Comparison of ENCODE assay signal across 16 cellular contexts in the genomic region with DNA sequence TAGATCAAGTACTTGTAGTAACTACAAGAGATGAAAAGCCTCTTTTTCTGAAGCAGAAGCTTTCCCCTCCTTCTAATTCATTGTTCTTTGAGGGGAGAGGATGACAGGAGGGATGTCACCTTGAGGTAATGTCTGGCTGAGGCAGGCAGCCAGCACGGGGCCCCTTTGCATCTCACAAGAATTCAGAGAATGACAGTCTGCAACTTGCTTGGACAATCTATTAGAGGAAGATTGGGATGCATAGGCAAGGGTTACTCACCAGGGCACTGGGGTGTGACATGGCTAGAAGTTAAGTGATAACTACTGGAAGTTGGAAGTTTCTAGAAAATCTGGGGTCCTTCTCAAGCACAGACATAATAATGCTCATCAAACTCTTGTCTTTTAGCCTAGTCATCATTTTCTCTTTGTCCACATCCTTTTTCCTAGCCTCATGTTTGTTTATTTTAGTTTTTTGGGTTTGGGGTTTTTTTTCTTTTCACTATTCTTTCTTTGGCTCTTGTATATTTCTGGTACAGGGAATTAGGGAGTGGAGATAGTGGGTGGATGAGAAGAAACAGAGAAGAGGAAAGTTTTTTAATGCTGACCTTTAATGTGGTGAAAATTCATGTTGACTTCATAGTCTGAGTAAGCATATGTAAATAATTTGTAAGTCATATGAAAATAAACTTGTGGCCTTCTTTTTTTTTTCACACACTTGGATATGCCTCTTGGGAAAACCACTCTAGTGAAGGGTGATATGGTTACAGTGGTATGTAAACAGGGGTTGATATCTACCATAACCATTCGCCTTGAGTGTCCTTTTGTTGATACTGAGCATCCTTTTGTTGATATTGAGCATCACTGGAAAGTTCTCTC. TPM values are rescaled to one million over a fixed set of nuclear protein-coding genes. Genes with fewer than 3 reads are reported as not detected.
A peak's percentile ranks its signal among the peaks of the same experiment; 100 is the strongest.
DNase-seq lines count a peak whose midpoint lies in the region; ATAC-seq and TF ChIP-seq lines count a peak whose summit lies in the region.
"Had no signal": no experiment of that assay in that cellular context is flagged by ENCODE, and none has a peak within 500 bp of the region (broad histone marks: within the 10 kb centered on the region; RNA-seq: fewer than 3 reads in every experiment).

No MANE protein-coding gene starts in this region.

- H3K27ac ChIP-seq in Panc1 (ENCODE audit: low read length) (no peak overlapping the region), fibroblast of lung (ENCODE audit: insufficient read depth, low read length) (no peak overlapping the region)
- H3K27ac ChIP-seq in naive thymus-derived CD4-positive, alpha-beta T cell (ENCODE audit: low read depth, low read length) = no peak overlapping the region
- H3K27ac ChIP-seq: foreskin keratinocyte, KMS-11, neutrophil had no signal

- BruUV-seq in Panc1 (replicated peaks; lab: Mats Ljungman, UMichigan) = no TSS peak

- H3K79me2 ChIP-seq in fibroblast of lung (ENCODE audit: control insufficient read depth, insufficient read depth, low read length) = no peaks in the 10 kb centered on the region

- peaks cover 7% of the 10 kb centered on the region for H3K36me3 Mint-ChIP-seq in T-helper 17 cell (ENCODE audit: low read depth)
- H3K36me3 Mint-ChIP-seq in naive thymus-derived CD4-positive, alpha-beta T cell = peaks cover 6 to 57% (median 16%) of the 10 kb centered on the region in 5 donors

- H3K27me3 Mint-ChIP-seq in T-helper 17 cell = no peaks in the 10 kb centered on the region
- no peaks in the 10 kb centered on the region for H3K27me3 Mint-ChIP-seq in naive thymus-derived CD4-positive, alpha-beta T cell
- H3K27me3 Mint-ChIP-seq: stimulated activated naive CD8-positive, alpha-beta T cell treated with anti-CD3 and anti-CD28 coated beads, Interleukin-15, Interleukin-2, amounts not matched to agents 100 ng/mL and 50 ng/mL, for 24 hours had no signal

- H3K9me3 ChIP-seq in Panc1 (ENCODE audit: control insufficient read depth, insufficient read depth, low read depth, low read length) (no peaks in the 10 kb centered on the region), fibroblast of lung (ENCODE audit: control insufficient read depth, insufficient read depth, low read depth, low read length) (no peaks in the 10 kb centered on the region), T-helper 17 cell (ENCODE audit: control insufficient read depth, low read length, poor library complexity, severe bottlenecking) (no peaks in the 10 kb centered on the region)
- H3K9me3 ChIP-seq in naive thymus-derived CD4-positive, alpha-beta T cell (ENCODE audit: control insufficient read depth in 2 of 3, low read length in 3 of 3) = no peaks in the 10 kb centered on the region
- H3K9me3 ChIP-seq: left lung, neutrophil had no signal

- H3K27ac Mint-ChIP-seq in T-helper 17 cell = no peak overlapping the region
- H3K27ac Mint-ChIP-seq in naive thymus-derived CD4-positive, alpha-beta T cell = no peak overlapping the region
- H3K27ac Mint-ChIP-seq: stimulated activated naive CD8-positive, alpha-beta T cell treated with anti-CD3 and anti-CD28 coated beads, Interleukin-15, Interleukin-2, amounts not matched to agents 100 ng/mL and 50 ng/mL, for 24 hours had no signal

- H4K20me1 ChIP-seq in fibroblast of lung (ENCODE audit: control insufficient read depth, extremely low read depth, insufficient read depth, low read length) = no peaks in the 10 kb centered on the region

- H3K4me1 ChIP-seq in Panc1 (ENCODE audit: control insufficient read depth, insufficient read depth, low read length) (peaks cover 15% of the 10 kb centered on the region), fibroblast of lung (ENCODE audit: control insufficient read depth, extremely low read depth, insufficient read depth, low read length) (peaks cover 12% of the 10 kb centered on the region)
- no peaks in the 10 kb centered on the region for H3K4me1 ChIP-seq in naive thymus-derived CD4-positive, alpha-beta T cell (ENCODE audit: control insufficient read depth in 2 of 2, insufficient read depth in 2 of 2, low read length in 2 of 2)

- no peak for TF ChIP-seq CTCF in Panc1 (IDR thresholded peaks at IDR 0.05)
- TF ChIP-seq CTCF in fibroblast of lung (conservative IDR thresholded peaks at IDR 0.05 in 1 of 2, IDR thresholded peaks at IDR 0.05 in 1 of 2; ENCODE audit: low read depth in 1 of 2, low read length in 2 of 2) = no peak

- no peak for ATAC-seq in Panc1
- no peak for ATAC-seq in T-helper 17 cell
- ATAC-seq in naive thymus-derived CD4-positive, alpha-beta T cell = no peak
- ATAC-seq: foreskin keratinocyte, left lung had no signal

- no peak overlapping the region for H2AFZ ChIP-seq in fibroblast of lung (ENCODE audit: low read length)

- no peaks in the 10 kb centered on the region; the same call in 1 of the 2 replicates for H3K36me3 ChIP-seq in Panc1 (ENCODE audit: control insufficient read depth, insufficient read depth, low read length)
- peaks cover 2% of the 10 kb centered on the region for H3K36me3 ChIP-seq in fibroblast of lung (ENCODE audit: control insufficient read depth, insufficient read depth, low read length)
- H3K36me3 ChIP-seq in naive thymus-derived CD4-positive, alpha-beta T cell (ENCODE audit: control insufficient read depth in 2 of 3, insufficient read depth in 3 of 3, low read length in 3 of 3) = peaks cover 0 to 14% (median 0%) of the 10 kb centered on the region in 3 experiments

- in situ Hi-C loops in Panc1 (cut with HindIII; ENCODE audit: low pct_unique_long_range_greater_than_20kb, low sequenced_read_pairs) = no loop called here

- H3K9me3 Mint-ChIP-seq in naive thymus-derived CD4-positive, alpha-beta T cell = no peaks in the 10 kb centered on the region
- H3K9me3 Mint-ChIP-seq: stimulated activated naive CD8-positive, alpha-beta T cell treated with anti-CD3 and anti-CD28 coated beads, Interleukin-15, Interleukin-2, amounts not matched to agents 100 ng/mL and 50 ng/mL, for 24 hours had no signal

- DNase-seq in Daoy (ENCODE audit: low read depth) (peak; percentile 76), Panc1 (ENCODE audit: low read depth, low spot score) (peak; percentile 13), fibroblast of lung (ENCODE audit: low read depth in 2 of 2) (peak; percentile 82 to 88), renal cortical epithelial cell (ENCODE audit: low read depth) (peak; percentile 50), T-helper 17 cell (no peak), posterior vena cava (ENCODE audit: low spot score) (no peak)
- DNase-seq in naive thymus-derived CD4-positive, alpha-beta T cell = no peak
- DNase-seq in stimulated activated CD4-positive, alpha-beta T cell treated with anti-CD3 and anti-CD28 coated beads, Interleukin-1b, Interleukin-23, amount 100 ng/mL, for 48 hours = no peak
- DNase-seq: central memory CD4-positive, alpha-beta T cell; foreskin keratinocyte; left lung; NCI-H2029 treated with DMSO at 0.1 percent for 48 hours; T-helper 1 cell had no signal

- H3K4me3 Mint-ChIP-seq in T-helper 17 cell = no peak overlapping the region
- H3K4me3 Mint-ChIP-seq in naive thymus-derived CD4-positive, alpha-beta T cell = no peak overlapping the region
- H3K4me3 Mint-ChIP-seq: stimulated activated naive CD8-positive, alpha-beta T cell treated with anti-CD3 and anti-CD28 coated beads, Interleukin-15, Interleukin-2, amounts not matched to agents 100 ng/mL and 50 ng/mL, for 24 hours had no signal

- peaks cover 5% of the 10 kb centered on the region for H3K4me1 Mint-ChIP-seq in T-helper 17 cell
- peaks cover 0 to 6% (median 0%) of the 10 kb centered on the region in 7 donors for H3K4me1 Mint-ChIP-seq in naive thymus-derived CD4-positive, alpha-beta T cell

- CTCF ChIA-PET in Panc1 (lab: Charles Lee) = no interaction called here
- CTCF ChIA-PET in naive thymus-derived CD4-positive, alpha-beta T cell (lab: Charles Lee) = no interaction called here

- H3K27me3 ChIP-seq in Panc1 (ENCODE audit: control insufficient read depth, insufficient read depth, low read length) = no peaks in the 10 kb centered on the region
- H3K27me3 ChIP-seq in fibroblast of lung (ENCODE audit: control insufficient read depth, insufficient read depth, low read length) = no peaks in the 10 kb centered on the region
- H3K27me3 ChIP-seq in naive thymus-derived CD4-positive, alpha-beta T cell (ENCODE audit: control insufficient read depth in 2 of 2, insufficient read depth in 2 of 2, low read length in 2 of 2) = no peaks in the 10 kb centered on the region
- H3K27me3 ChIP-seq: foreskin keratinocyte, left lung, neutrophil had no signal

- intact Hi-C loops in Panc1 (cut with micrococcal nuclease; ENCODE audit: unreplicated experiment) = loop anchor here (10.0 kb wide), 1 partner anchor 189 kb away; no protein-coding TSS in a partner anchor
- intact Hi-C loops in posterior vena cava (cut with DNase I) = loop anchor here in 1 of 2 donors (10.0 kb wide), 1 partner anchor 79 kb away; no protein-coding TSS in a partner anchor
- intact Hi-C loops in naive thymus-derived CD4-positive, alpha-beta T cell (cut with micrococcal nuclease) = loop anchor here in 1 of 2 donors (10.0 kb wide), 1 partner anchor 189 kb away; no protein-coding TSS in a partner anchor

- no peak overlapping the region for H3K4me3 ChIP-seq in Panc1 (ENCODE audit: low read depth in 2 of 2, low read length in 2 of 2)
- no peak overlapping the region for H3K4me3 ChIP-seq in fibroblast of lung (replicated peaks in 1 of 4; ENCODE audit: control extremely low read depth in 1 of 4, insufficient read depth in 1 of 4, low read depth in 3 of 4, low read length in 4 of 4)
- no peak overlapping the region for H3K4me3 ChIP-seq in naive thymus-derived CD4-positive, alpha-beta T cell (ENCODE audit: low read length)
- H3K4me3 ChIP-seq: left lung had no signal

- no peak overlapping the region for H3K9ac ChIP-seq in fibroblast of lung (ENCODE audit: insufficient read depth, low read length)
- H3K9ac ChIP-seq: KMS-11 had no signal

- H3K4me2 ChIP-seq in fibroblast of lung (ENCODE audit: extremely low read depth, insufficient read depth, low read length) = no peak overlapping the region
- H3K4me2 ChIP-seq: KMS-11 had no signal

- POLR2A ChIA-PET in Panc1 (lab: Charles Lee) = no interaction called here
- POLR2A ChIA-PET in naive thymus-derived CD4-positive, alpha-beta T cell (lab: Charles Lee) = no interaction called here

RNA-seq across cellular contexts. Expression of a gene that starts 55.1 kb away (rescaled TPM):
- 35.5 and 43.8 TPM in 2 replicates for total RNA-seq in Daoy (2014; rRNA removed; shearing (Covaris generic))
- total RNA-seq in Panc1 (2021; ENCODE audit: unreplicated experiment) (23.5 TPM), fibroblast of lung (18.2 and 23.8 TPM in 2 replicates), renal cortical epithelial cell (16.5 and 34.1 TPM in 2 replicates), T-helper 17 cell (10 to 100 TPM; 26.0 to 31.9 TPM), posterior vena cava (10 to 100 TPM; 26.9 to 28.5 TPM)
- 11.8 TPM for polyA plus RNA-seq in Panc1 (2012; ENCODE audit: insufficient read length)
- polyA plus RNA-seq in fibroblast of lung = 14.0 and 16.1 TPM in 2 replicates
- polyA plus RNA-seq in fibroblast of lung (2012) = 16.2 and 20.7 TPM in 2 replicates
- polyA minus RNA-seq in fibroblast of lung (ENCODE audit: low replicate concordance) = 21.0 and 39.0 TPM in 2 replicates
- 10 to 100 TPM; 21.0 to 31.4 (median 21.6) TPM for total RNA-seq in naive thymus-derived CD4-positive, alpha-beta T cell
- polyA plus RNA-seq in naive thymus-derived CD4-positive, alpha-beta T cell = 10 to 100 TPM in 1 of 2 donors, 1 to 10 TPM in 1; 7.8 to 15.6 TPM

RNA-seq across cellular contexts. Expression of a gene that starts 55.5 kb away (rescaled TPM):
- 12.2 and 13.5 TPM in 2 replicates for total RNA-seq in Daoy (2014; rRNA removed; shearing (Covaris generic))
- 23.1 TPM for total RNA-seq in Panc1 (2021; ENCODE audit: unreplicated experiment)
- 19.3 TPM for polyA plus RNA-seq in Panc1 (2012; ENCODE audit: insufficient read length)
- 5.1 and 13.5 TPM in 2 replicates for total RNA-seq in fibroblast of lung
- polyA plus RNA-seq in fibroblast of lung = 31.9 and 43.9 TPM in 2 replicates
- 26.4 and 35.7 TPM in 2 replicates for polyA plus RNA-seq in fibroblast of lung (2012)
- polyA minus RNA-seq in fibroblast of lung (ENCODE audit: low replicate concordance) = 13.9 and 16.0 TPM in 2 replicates
- 4.3 and 6.9 TPM in 2 replicates for total RNA-seq in renal cortical epithelial cell
- 1 to 10 TPM; 8.4 to 9.0 TPM for total RNA-seq in T-helper 17 cell
- total RNA-seq in posterior vena cava = 1 to 10 TPM; 6.7 to 9.4 TPM
- 10 to 100 TPM in 3 of 5 experiments, 1 to 10 TPM in 2; 7.6 to 17.0 (median 12.4) TPM for total RNA-seq in naive thymus-derived CD4-positive, alpha-beta T cell
- polyA plus RNA-seq in naive thymus-derived CD4-positive, alpha-beta T cell = 10 to 100 TPM; 23.4 to 37.1 TPM

Comparison
In these comparisons a context has a peak if more than half of its experiments do, and no peak if none do; other contexts are left out.
1. DNase-seq: peak in Daoy (single experiment), Panc1 (single experiment), fibroblast of lung (2 of 2) and renal cortical epithelial cell (single experiment); none in T-helper 17 cell (0 of 3), posterior vena cava (single experiment), naive thymus-derived CD4-positive, alpha-beta T cell (0 of 9) and stimulated activated CD4-positive, alpha-beta T cell treated with anti-CD3 and anti-CD28 coated beads, Interleukin-1b, Interleukin-23, amount 100 ng/mL, for 48 hours (single experiment).